Comparison of ENCODE assay signal across 28 cellular contexts in genomic region chr1:235702412-235702811, GRCh38. TPM values are rescaled to one million over a fixed set of nuclear protein-coding genes. Genes with fewer than 3 reads are reported as not detected.
"Had no signal": no experiment of that assay in that cellular context is flagged by ENCODE, and none has a peak within 500 bp of the region (broad histone marks: within the 10 kb centered on the region; RNA-seq: fewer than 3 reads in every experiment).

No MANE protein-coding gene starts in this region.

- H3K4me1 Mint-ChIP-seq: activated B cell treated with CpG ODN at 0.5 μM for 24 hours; naive B cell; stimulated activated memory B cell treated with anti-CD40 and anti-IgM and Interleukin-4, amounts not matched to agents 10 μg/mL and 1 μg/mL and 100 μg/mL, for 72 hours had no signal

- ATAC-seq: activated CD8-positive, alpha-beta T cell treated with anti-CD3 and anti-CD28 coated beads for 36 hours; activated T-cell treated with anti-CD3 and anti-CD28 coated beads, Interleukin-2, amount 50 U/mL, for 4 hours; activated T-helper 17 cell treated with anti-CD3 and anti-CD28 coated beads, Interleukin-2, amount 50 U/mL, for 72 hours; gastroesophageal sphincter; left cardiac atrium; left ventricle myocardium superior; sciatic nerve; stimulated activated memory B cell treated with anti-CD40 and anti-IgM and Interleukin-4, amounts not matched to agents 10 μg/mL and 1 μg/mL and 100 μg/mL, for 72 hours; stimulated activated naive CD8-positive, alpha-beta T cell treated with anti-CD3 and anti-CD28 coated beads, Interleukin-15, amount 100 ng/mL, for 72 hours had no signal

- H3K27me3 Mint-ChIP-seq: activated B cell treated with CpG ODN at 0.5 μM for 24 hours; activated CD8-positive, alpha-beta T cell treated with anti-CD3 and anti-CD28 coated beads for 36 hours; activated T-helper 17 cell treated with anti-CD3 and anti-CD28 coated beads, Interleukin-2, amount 50 U/mL, for 72 hours; naive B cell; progenitor cell of endocrine pancreas; stimulated activated memory B cell treated with anti-CD40 and anti-IgM and Interleukin-4, amounts not matched to agents 10 μg/mL and 1 μg/mL and 100 μg/mL, for 72 hours; stimulated activated naive CD8-positive, alpha-beta T cell treated with anti-CD3 and anti-CD28 coated beads, Interleukin-15, amount 100 ng/mL, for 72 hours; type B pancreatic cell had no signal

- H3K27ac ChIP-seq: breast epithelium, gastroesophageal sphincter, ovary, skin epidermis, uterus had no signal

- H3K9me3 ChIP-seq: breast epithelium, gastroesophageal sphincter, ovary, uterus had no signal

- DNase-seq: activated B cell treated with CpG ODN at 0.5 μM for 24 hours; activated CD4-positive, alpha-beta T cell treated with anti-CD3 and anti-CD28 coated beads, Interleukin-2, amount 50 U/mL, for 1 hour; activated CD8-positive, alpha-beta T cell treated with anti-CD3 and anti-CD28 coated beads for 36 hours; activated gamma-delta T cell treated with Interleukin-2 at 50 U/mL for 16 hours; activated naive CD4-positive, alpha-beta T cell treated with anti-CD3 and anti-CD28 coated beads, Interleukin-2, amount 50 U/mL, for 16 hours; activated T-cell treated with anti-CD3 and anti-CD28 coated beads, Interleukin-2, amount 50 U/mL, for 4 hours; central memory CD4-positive, alpha-beta T cell; hippocampal formation; left cardiac atrium; left ventricle myocardium superior; mammary epithelial cell; naive B cell; ovary; retina; stimulated activated CD4-positive, alpha-beta T cell treated with anti-CD3 and anti-CD28 coated beads, Interleukin-4, amount 100 ng/mL, for 4 hours; stimulated activated CD8-positive, alpha-beta memory T cell treated with anti-CD3 and anti-CD28 coated beads, Interleukin-4, amount 100 ng/mL, for 48 hours; stimulated activated naive CD8-positive, alpha-beta T cell treated with anti-CD3 and anti-CD28 coated beads, Interleukin-15, amount 100 ng/mL, for 72 hours; substantia nigra; uterus had no signal

- H3K27ac Mint-ChIP-seq: activated B cell treated with CpG ODN at 0.5 μM for 24 hours; activated CD8-positive, alpha-beta T cell treated with anti-CD3 and anti-CD28 coated beads for 36 hours; activated T-helper 17 cell treated with anti-CD3 and anti-CD28 coated beads, Interleukin-2, amount 50 U/mL, for 72 hours; progenitor cell of endocrine pancreas; stimulated activated memory B cell treated with anti-CD40 and anti-IgM and Interleukin-4, amounts not matched to agents 10 μg/mL and 1 μg/mL and 100 μg/mL, for 72 hours; stimulated activated naive CD8-positive, alpha-beta T cell treated with anti-CD3 and anti-CD28 coated beads, Interleukin-15, amount 100 ng/mL, for 72 hours; type B pancreatic cell had no signal

- H3K36me3 ChIP-seq: breast epithelium, ovary, uterus had no signal

- H3K4me1 ChIP-seq: breast epithelium, gastroesophageal sphincter, uterus had no signal

- H3K4me3 ChIP-seq: breast epithelium, gastroesophageal sphincter, ovary, skin epidermis, uterus had no signal

- H3K4me3 Mint-ChIP-seq: activated B cell treated with CpG ODN at 0.5 μM for 24 hours; activated CD8-positive, alpha-beta T cell treated with anti-CD3 and anti-CD28 coated beads for 36 hours; activated T-cell treated with anti-CD3 and anti-CD28 coated beads, Interleukin-2, amount 50 U/mL, for 4 hours; activated T-helper 17 cell treated with anti-CD3 and anti-CD28 coated beads, Interleukin-2, amount 50 U/mL, for 72 hours; naive B cell; stimulated activated memory B cell treated with anti-CD40 and anti-IgM and Interleukin-4, amounts not matched to agents 10 μg/mL and 1 μg/mL and 100 μg/mL, for 72 hours; stimulated activated naive CD8-positive, alpha-beta T cell treated with anti-CD3 and anti-CD28 coated beads, Interleukin-15, amount 100 ng/mL, for 72 hours; type B pancreatic cell had no signal

- H3K27me3 ChIP-seq: breast epithelium, gastroesophageal sphincter, ovary, uterus had no signal

- H3K9me3 Mint-ChIP-seq: activated B cell treated with CpG ODN at 0.5 μM for 24 hours; activated CD8-positive, alpha-beta T cell treated with anti-CD3 and anti-CD28 coated beads for 36 hours; activated T-cell treated with anti-CD3 and anti-CD28 coated beads, Interleukin-2, amount 50 U/mL, for 4 hours; activated T-helper 17 cell treated with anti-CD3 and anti-CD28 coated beads, Interleukin-2, amount 50 U/mL, for 72 hours; naive B cell; stimulated activated memory B cell treated with anti-CD40 and anti-IgM and Interleukin-4, amounts not matched to agents 10 μg/mL and 1 μg/mL and 100 μg/mL, for 72 hours; stimulated activated naive CD8-positive, alpha-beta T cell treated with anti-CD3 and anti-CD28 coated beads, Interleukin-15, amount 100 ng/mL, for 72 hours; type B pancreatic cell had no signal

RNA-seq across cellular contexts. Expression of gene GNG4, which starts 52.8 kb away (rescaled TPM):
- total RNA-seq: endothelial cell of umbilical vein, left ventricle myocardium superior had no signal
